Comparison of ENCODE assay signal across 25 cellular contexts in the genomic region with DNA sequence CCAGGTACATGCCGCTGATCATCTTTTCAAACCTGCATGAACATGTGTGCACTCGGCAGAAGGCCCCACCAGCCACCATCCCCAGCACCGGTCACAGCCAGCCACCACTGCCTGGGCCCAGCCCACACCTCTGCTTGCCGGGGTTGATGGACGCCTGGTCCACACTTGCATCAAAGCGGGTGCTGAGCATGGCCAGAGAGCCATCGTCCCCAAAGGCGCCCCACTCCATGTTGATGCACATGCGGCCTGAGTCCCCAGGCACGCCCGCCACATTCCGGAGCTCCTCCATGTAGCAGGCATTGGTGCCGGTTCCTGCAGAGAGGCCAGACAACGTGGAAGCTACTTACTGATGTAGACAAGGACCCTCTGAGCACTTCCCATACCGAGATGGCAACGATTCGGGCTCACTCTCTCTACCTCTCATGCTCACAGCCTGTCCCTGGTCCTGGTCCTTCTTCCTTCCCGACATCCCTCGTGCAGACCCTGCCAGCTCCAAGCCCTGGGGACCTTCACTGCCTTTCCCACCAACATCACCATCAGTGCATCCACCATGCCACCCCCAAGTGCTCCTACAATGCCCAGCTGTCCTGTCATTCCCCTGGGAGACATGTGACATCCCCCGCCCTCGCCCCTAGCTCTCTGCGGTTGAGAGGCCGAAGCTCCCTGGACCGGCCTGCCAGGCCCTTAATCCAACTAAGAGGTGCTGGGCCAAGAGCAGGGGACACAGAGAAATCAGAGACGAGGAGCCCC. TPM values are rescaled to one million over a fixed set of nuclear protein-coding genes. Genes with fewer than 3 reads are reported as not detected.
DNase-seq lines count a peak whose midpoint lies in the region; ATAC-seq and TF ChIP-seq lines count a peak whose summit lies in the region.
"Had no signal": no experiment of that assay in that cellular context is flagged by ENCODE, and none has a peak within 500 bp of the region (broad histone marks: within the 10 kb centered on the region; RNA-seq: fewer than 3 reads in every experiment).

No MANE protein-coding gene starts in this region.

- H3K9me3 ChIP-seq in lower lobe of right lung (no peaks in the 10 kb centered on the region), osteoblast (ENCODE audit: low read depth, low read length) (no peaks in the 10 kb centered on the region)
- H3K9me3 ChIP-seq: BLaER1 treated with 17β-estradiol and CSF1 and Interleukin-3, amounts not matched to agents 10 nM and 100 nM; SJCRH30 had no signal

- peaks cover 21% of the 10 kb centered on the region for H3K27me3 ChIP-seq in lower lobe of right lung (ENCODE audit: low read depth)
- no peaks in the 10 kb centered on the region for H3K27me3 ChIP-seq in osteoblast (ENCODE audit: insufficient read depth, low read length)
- peaks cover 13% of the 10 kb centered on the region for H3K27me3 ChIP-seq in brain microvascular endothelial cell (replicated peaks)

- H3K36me3 ChIP-seq in lower lobe of right lung (no peaks in the 10 kb centered on the region), osteoblast (ENCODE audit: insufficient read depth, low read length) (no peaks in the 10 kb centered on the region), brain microvascular endothelial cell (replicated peaks) (no peaks in the 10 kb centered on the region)
- H3K36me3 ChIP-seq: SJCRH30 had no signal

- no peak overlapping the region for H3K4me2 ChIP-seq in osteoblast (ENCODE audit: insufficient read depth, low read length)
- H3K4me2 ChIP-seq: BLaER1 treated with 17β-estradiol and CSF1 and Interleukin-3, amounts not matched to agents 10 nM and 100 nM; GM23338; PC-9 had no signal

- ATAC-seq in Right ventricle myocardium superior (ENCODE audit: poor library complexity) (no peak), left ventricle myocardium superior (no peak), lower lobe of right lung (no peak), GM21619 (IDR thresholded peaks at IDR 0.05; ENCODE audit: unreplicated experiment) (no peak), HG02678 (IDR thresholded peaks at IDR 0.05; ENCODE audit: unreplicated experiment) (no peak)
- ATAC-seq: GM12878, GM23338, HCT116 had no signal

- no peaks in the 10 kb centered on the region for H4K20me1 ChIP-seq in osteoblast (ENCODE audit: insufficient read depth, low read length)

- no peak for TF ChIP-seq CTCF in lower lobe of right lung (IDR thresholded peaks at IDR 0.05)
- no peak for TF ChIP-seq CTCF in osteoblast (IDR thresholded peaks at IDR 0.05; ENCODE audit: extremely low read depth, low read depth, low read length)
- no peak for TF ChIP-seq CTCF in brain microvascular endothelial cell (IDR thresholded peaks at IDR 0.05; ENCODE audit: low read depth, low read length, missing control alignments)

- H3K4me1 ChIP-seq in lower lobe of right lung (no peaks in the 10 kb centered on the region), osteoblast (ENCODE audit: insufficient read depth, low read length) (no peaks in the 10 kb centered on the region)
- H3K4me1 ChIP-seq: SJCRH30 had no signal

- no peak overlapping the region for H3K4me3 ChIP-seq in lower lobe of right lung
- H3K4me3 ChIP-seq in osteoblast (ENCODE audit: insufficient read depth, low read length) = no peak overlapping the region
- H3K4me3 ChIP-seq in brain microvascular endothelial cell (ENCODE audit: low read depth, low read length) = no peak overlapping the region
- H3K4me3 ChIP-seq: BLaER1 treated with 17β-estradiol and CSF1 and Interleukin-3, amounts not matched to agents 10 nM and 100 nM; GM12878; GM23338; PC-9; SJCRH30 had no signal

- in situ Hi-C loops in brain microvascular endothelial cell (cut with HindIII; ENCODE audit: low pct_ligation_motif_present, low sequenced_read_pairs) = no loop called here

- H3K79me2 ChIP-seq in osteoblast (ENCODE audit: insufficient read depth, low read length) = no peaks in the 10 kb centered on the region

- no peak overlapping the region for H3K27ac ChIP-seq in lower lobe of right lung
- H3K27ac ChIP-seq in osteoblast (ENCODE audit: low read depth, low read length) = no peak overlapping the region
- no peak overlapping the region for H3K27ac ChIP-seq in brain microvascular endothelial cell
- H3K27ac ChIP-seq: 22Rv1; BLaER1 treated with 17β-estradiol and CSF1 and Interleukin-3, amounts not matched to agents 10 nM and 100 nM; PC-9; RWPE1; SJCRH30 had no signal

- no peak overlapping the region for H2AFZ ChIP-seq in osteoblast (ENCODE audit: low read length)
- H2AFZ ChIP-seq: GM23338, PC-9 had no signal

- intact Hi-C loops in Right ventricle myocardium superior (cut with DNase I) (no loop called here), left ventricle myocardium superior (cut with micrococcal nuclease) (no loop called here), lower lobe of right lung (cut with DNase I) (no loop called here)

- DNase-seq in Right ventricle myocardium superior = peak; percentile 29
- no peak for DNase-seq in left ventricle myocardium superior
- DNase-seq in lower lobe of right lung = peak; percentile 34
- peak; percentile 65 for DNase-seq in osteoblast (ENCODE audit: insufficient read length, low spot score, missing footprints)
- no peak for DNase-seq in NCI-H524 treated with DMSO at 0.1 percent for 48 hours (lab: John Stamatoyannopoulos, UW)
- no peak for DNase-seq in brain microvascular endothelial cell
- DNase-seq: ACHN, DMS79 treated with DMSO at 0.1 percent for 48 hours, KG1, NCI-H1092, NCI-H1436, NCI-H187 treated with DMSO at 0.1 percent for 48 hours, NCI-H2227 treated with DMSO at 0.1 percent for 48 hours, NCI-H510A, NCI-H748 treated with DMSO at 0.1 percent for 48 hours, SJCRH30 had no signal

RNA-seq across cellular contexts. Expression of gene HK3, which starts 17.2 kb away (rescaled TPM):
- total RNA-seq in Right ventricle myocardium superior (7.2 TPM), left ventricle myocardium superior (3.7 TPM), lower lobe of right lung (61.2 TPM), osteoblast (under 0.01 and 1.8 TPM in 2 replicates)
- total RNA-seq: GM23338, PC-9, SJCRH30 had no signal

Comparison
In these comparisons a context has a peak if more than half of its experiments do, and no peak if none do; other contexts are left out.
1. DNase-seq: peak in Right ventricle myocardium superior (single experiment), lower lobe of right lung (single experiment) and osteoblast (single experiment); none in left ventricle myocardium superior (single experiment), NCI-H524 treated with DMSO at 0.1 percent for 48 hours (single experiment) and brain microvascular endothelial cell (single experiment).